Comparison of ENCODE assay signal across 9 cellular contexts in the genomic region with DNA sequence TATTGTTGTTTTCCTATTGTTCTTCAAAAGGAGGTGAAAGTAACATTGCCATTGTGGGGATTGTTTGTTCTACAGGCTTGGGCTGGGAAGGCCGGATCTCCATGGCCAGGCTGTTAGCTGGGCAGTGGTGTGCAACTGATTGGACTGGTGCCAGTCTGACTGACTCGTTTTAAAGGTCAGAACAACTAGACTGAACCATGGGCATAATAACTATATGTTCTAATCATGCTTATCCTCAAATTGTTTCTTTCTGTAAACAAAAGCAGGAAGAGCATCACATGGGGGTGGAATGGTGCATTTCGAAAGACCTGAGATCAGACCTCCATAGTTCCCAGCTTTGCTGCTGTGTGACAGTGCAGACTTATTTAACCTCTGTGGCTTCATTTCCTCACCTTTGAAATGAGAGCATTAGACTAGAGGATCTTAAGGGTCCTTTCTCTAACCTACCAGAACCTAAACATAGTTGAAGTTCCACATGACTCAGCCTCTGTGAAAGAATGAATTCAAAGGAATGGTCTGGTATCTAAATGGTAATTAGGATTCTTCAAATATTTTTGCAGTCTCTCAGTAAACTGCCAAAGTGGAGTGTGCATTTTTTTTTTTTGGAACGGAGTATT.
DNase-seq lines count a peak whose midpoint lies in the region; ATAC-seq, FAIRE-seq and TF ChIP-seq lines count a peak whose summit lies in the region.
"Had no signal": no experiment of that assay in that cellular context is flagged by ENCODE, and none has a peak within 500 bp of the region (broad histone marks: within the 10 kb centered on the region; RNA-seq: fewer than 3 reads in every experiment).

No MANE protein-coding gene starts in this region.

- H3K9me3 ChIP-seq in K562 (replicated peaks; ENCODE audit: control insufficient read depth, insufficient read depth, low read depth, low read length) = no peaks in the 10 kb centered on the region
- H3K9me3 ChIP-seq in liver (ENCODE audit: control insufficient read depth in 4 of 4, low read length in 3 of 4) = no peaks in the 10 kb centered on the region

- H3K4me3 ChIP-seq in K562 (no peak overlapping the region), liver (ENCODE audit: low read depth in 1 of 3, low read length in 3 of 3) (no peak overlapping the region)

- no peak overlapping the region for H3K4me2 ChIP-seq in K562 (ENCODE audit: insufficient read depth, low read length)

- H4K20me1 ChIP-seq in K562 (replicated peaks; ENCODE audit: control insufficient read depth, insufficient read depth, low read length) = no peaks in the 10 kb centered on the region

- WGBS in K562 (ENCODE audit: insufficient coverage, low coverage, missing lambda C conversion rate) = 56% methylated on average over 4 of the region's 4 CpGs
- 48% methylated on average over 4 of the region's 4 CpGs for WGBS in liver

- POLR2A ChIA-PET in K562 (lab: Yijun Ruan, JAX) = no interaction called here

- in situ Hi-C loops in K562 (cut with MboI) = no loop called here

- BruUV-seq in K562 (replicated peaks; lab: Mats Ljungman, UMichigan) = no TSS peak

- no peaks in the 10 kb centered on the region for H3K79me2 ChIP-seq in K562 (ENCODE audit: control insufficient read depth, insufficient read depth, low read length)

- intact Hi-C loops in K562 (cut with micrococcal nuclease) = no loop called here

- TF ChIP-seq POLR2A in K562 (conservative IDR thresholded peaks at IDR 0.05) = no peak

- DNase-seq in AG08396 (ENCODE audit: low spot score) (peak; percentile 40), HT-29 (ENCODE audit: low spot score) (peak; percentile 70), K562 (ENCODE audit: extremely low read depth in 1 of 4, low spot score in 3 of 4) (peak in 1 of 4 experiments; percentile 21), frontal cortex (ENCODE audit: low spot score in 2 of 2) (no peak)
- DNase-seq: NCI-H2171 treated with DMSO at 0.1 percent for 48 hours had no signal

- ATAC-seq in K562 (peak; percentile 22; the same call in 1 of the 3 replicates), HG03159 (IDR thresholded peaks at IDR 0.05; ENCODE audit: unreplicated experiment) (no peak), HG03439 (IDR thresholded peaks at IDR 0.05; ENCODE audit: unreplicated experiment) (no peak), GM19395 (IDR thresholded peaks at IDR 0.05; ENCODE audit: unreplicated experiment) (no peak)

- TF ChIP-seq RAD21 in K562 (CRISPR knock-in tag; conservative IDR thresholded peaks at IDR 0.05 in 1 of 2, IDR thresholded peaks at IDR 0.05 in 1 of 2) (no peak), liver (IDR thresholded peaks at IDR 0.05) (peak in 1 of 2 donors; percentile 44)

- no peak overlapping the region for H3K9ac ChIP-seq in K562 (ENCODE audit: insufficient read depth in 1 of 2, low read depth in 2 of 2, low read length in 2 of 2)
- H3K9ac ChIP-seq in liver (ENCODE audit: low read depth in 1 of 2, low read length in 2 of 2) = no peak overlapping the region

- H3K27ac ChIP-seq in K562 (ENCODE audit: extremely low read depth, low read depth, low read length) = no peak overlapping the region
- H3K27ac ChIP-seq in liver (ENCODE audit: low read depth in 1 of 2, low read length in 2 of 2) = no peak overlapping the region

- no peaks in the 10 kb centered on the region for H3K9me1 ChIP-seq in K562 (ENCODE audit: control insufficient read depth, insufficient read depth, low read length)

- H2AFZ ChIP-seq in K562 (ENCODE audit: low read depth, low read length) = peak overlapping the region; percentile 12

- H3K36me3 ChIP-seq in K562 (ENCODE audit: control insufficient read depth, insufficient read depth, low read length) (no peaks in the 10 kb centered on the region), liver (ENCODE audit: control insufficient read depth in 4 of 4, insufficient read depth in 3 of 4, low read depth in 1 of 4, low read length in 3 of 4) (no peaks in the 10 kb centered on the region)

- FAIRE-seq in K562 (lab: Jason Lieb, UNC) (no peak), frontal cortex (lab: Jason Lieb, UNC) (no peak)

- TF ChIP-seq CTCF in K562 (IDR thresholded peaks at IDR 0.05 in 2 of 3, conservative IDR thresholded peaks at IDR 0.05 in 1 of 3; ENCODE audit: insufficient read depth in 2 of 3, low read depth in 1 of 3, low read length in 3 of 3) (no peak), liver (IDR thresholded peaks at IDR 0.05; ENCODE audit: low read depth, low read length, missing input control) (no peak)

- no peak for TF ChIP-seq EP300 in K562 (IDR thresholded peaks at IDR 0.05; ENCODE audit: low read length)

- CTCF ChIA-PET in K562 (lab: Yijun Ruan, JAX; ENCODE audit: low intra/inter-chr PET ratio) = no interaction called here

- H3K4me1 ChIP-seq in K562 (replicated peaks in 1 of 2; ENCODE audit: control insufficient read depth in 2 of 2, insufficient read depth in 2 of 2, low read length in 2 of 2) (peaks cover 11 to 42% of the 10 kb centered on the region in 2 experiments; a peak in 4 of 5 replicates), liver (ENCODE audit: control insufficient read depth in 4 of 4, insufficient read depth in 4 of 4, low read length in 3 of 4) (peaks cover 0 to 23% (median 13%) of the 10 kb centered on the region in 4 donors)

- H3K27me3 ChIP-seq in K562 (ENCODE audit: control insufficient read depth in 2 of 2, insufficient read depth in 2 of 2, low read length in 2 of 2) (no peaks in the 10 kb centered on the region), liver (ENCODE audit: control insufficient read depth in 4 of 4, insufficient read depth in 4 of 4, low read length in 3 of 4) (no peaks in the 10 kb centered on the region)

TF ChIP-seq in K562, 482 proteins besides CTCF, POLR2A, EP300 and RAD21:
- peak; percentile 45 for TF ChIP-seq CEBPB (tag; IDR thresholded peaks at IDR 0.05)
- peak; percentile 55 for TF ChIP-seq NFIC (IDR thresholded peaks at IDR 0.05)
- no peak for TF ChIP-seq SIN3B (IDR thresholded peaks at IDR 0.05; ENCODE audit: low read depth)

TF ChIP-seq in liver, 16 proteins besides CTCF, POLR2A, EP300 and RAD21:
- TF ChIP-seq, protein P1, sequence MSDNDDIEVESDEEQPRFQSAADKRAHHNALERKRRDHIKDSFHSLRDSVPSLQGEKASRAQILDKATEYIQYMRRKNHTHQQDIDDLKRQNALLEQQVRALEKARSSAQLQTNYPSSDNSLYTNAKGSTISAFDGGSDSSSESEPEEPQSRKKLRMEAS (IDR thresholded peaks at IDR 0.05) = no peak
- TF ChIP-seq YY1 (IDR thresholded peaks at IDR 0.05) = peak; percentile 51
- no peak for TF ChIP-seq EGR1 (IDR thresholded peaks at IDR 0.05; ENCODE audit: low read depth in 2 of 2)
- peak; percentile 31 to 54 for TF ChIP-seq RXRA (IDR thresholded peaks at IDR 0.05)
- TF ChIP-seq, protein P2, sequence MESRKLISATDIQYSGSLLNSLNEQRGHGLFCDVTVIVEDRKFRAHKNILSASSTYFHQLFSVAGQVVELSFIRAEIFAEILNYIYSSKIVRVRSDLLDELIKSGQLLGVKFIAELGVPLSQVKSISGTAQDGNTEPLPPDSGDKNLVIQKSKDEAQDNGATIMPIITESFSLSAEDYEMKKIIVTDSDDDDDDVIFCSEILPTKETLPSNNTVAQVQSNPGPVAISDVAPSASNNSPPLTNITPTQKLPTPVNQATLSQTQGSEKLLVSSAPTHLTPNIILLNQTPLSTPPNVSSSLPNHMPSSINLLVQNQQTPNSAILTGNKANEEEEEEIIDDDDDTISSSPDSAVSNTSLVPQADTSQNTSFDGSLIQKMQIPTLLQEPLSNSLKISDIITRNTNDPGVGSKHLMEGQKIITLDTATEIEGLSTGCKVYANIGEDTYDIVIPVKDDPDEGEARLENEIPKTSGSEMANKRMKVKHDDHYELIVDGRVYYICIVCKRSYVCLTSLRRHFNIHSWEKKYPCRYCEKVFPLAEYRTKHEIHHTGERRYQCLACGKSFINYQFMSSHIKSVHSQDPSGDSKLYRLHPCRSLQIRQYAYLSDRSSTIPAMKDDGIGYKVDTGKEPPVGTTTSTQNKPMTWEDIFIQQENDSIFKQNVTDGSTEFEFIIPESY (IDR thresholded peaks at IDR 0.05) = no peak
- peak; percentile 14 for TF ChIP-seq NR2F2 (IDR thresholded peaks at IDR 0.05)
- no peak for TF ChIP-seq JUND (IDR thresholded peaks at IDR 0.05)
- TF ChIP-seq, protein P3, sequence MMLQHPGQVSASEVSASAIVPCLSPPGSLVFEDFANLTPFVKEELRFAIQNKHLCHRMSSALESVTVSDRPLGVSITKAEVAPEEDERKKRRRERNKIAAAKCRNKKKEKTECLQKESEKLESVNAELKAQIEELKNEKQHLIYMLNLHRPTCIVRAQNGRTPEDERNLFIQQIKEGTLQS (IDR thresholded peaks at IDR 0.05) = no peak
- no peak for TF ChIP-seq GABPA (IDR thresholded peaks at IDR 0.05 in 1 of 2, conservative IDR thresholded peaks at IDR 0.05 in 1 of 2)
- no peak for TF ChIP-seq FOXA1 (IDR thresholded peaks at IDR 0.05)
- TF ChIP-seq HNF4A (conservative IDR thresholded peaks at IDR 0.05) = peak; percentile 36 to 42
- no peak for TF ChIP-seq SP1 (IDR thresholded peaks at IDR 0.05)
- no peak for TF ChIP-seq TAF1 (conservative IDR thresholded peaks at IDR 0.05)
- TF ChIP-seq, protein P4, sequence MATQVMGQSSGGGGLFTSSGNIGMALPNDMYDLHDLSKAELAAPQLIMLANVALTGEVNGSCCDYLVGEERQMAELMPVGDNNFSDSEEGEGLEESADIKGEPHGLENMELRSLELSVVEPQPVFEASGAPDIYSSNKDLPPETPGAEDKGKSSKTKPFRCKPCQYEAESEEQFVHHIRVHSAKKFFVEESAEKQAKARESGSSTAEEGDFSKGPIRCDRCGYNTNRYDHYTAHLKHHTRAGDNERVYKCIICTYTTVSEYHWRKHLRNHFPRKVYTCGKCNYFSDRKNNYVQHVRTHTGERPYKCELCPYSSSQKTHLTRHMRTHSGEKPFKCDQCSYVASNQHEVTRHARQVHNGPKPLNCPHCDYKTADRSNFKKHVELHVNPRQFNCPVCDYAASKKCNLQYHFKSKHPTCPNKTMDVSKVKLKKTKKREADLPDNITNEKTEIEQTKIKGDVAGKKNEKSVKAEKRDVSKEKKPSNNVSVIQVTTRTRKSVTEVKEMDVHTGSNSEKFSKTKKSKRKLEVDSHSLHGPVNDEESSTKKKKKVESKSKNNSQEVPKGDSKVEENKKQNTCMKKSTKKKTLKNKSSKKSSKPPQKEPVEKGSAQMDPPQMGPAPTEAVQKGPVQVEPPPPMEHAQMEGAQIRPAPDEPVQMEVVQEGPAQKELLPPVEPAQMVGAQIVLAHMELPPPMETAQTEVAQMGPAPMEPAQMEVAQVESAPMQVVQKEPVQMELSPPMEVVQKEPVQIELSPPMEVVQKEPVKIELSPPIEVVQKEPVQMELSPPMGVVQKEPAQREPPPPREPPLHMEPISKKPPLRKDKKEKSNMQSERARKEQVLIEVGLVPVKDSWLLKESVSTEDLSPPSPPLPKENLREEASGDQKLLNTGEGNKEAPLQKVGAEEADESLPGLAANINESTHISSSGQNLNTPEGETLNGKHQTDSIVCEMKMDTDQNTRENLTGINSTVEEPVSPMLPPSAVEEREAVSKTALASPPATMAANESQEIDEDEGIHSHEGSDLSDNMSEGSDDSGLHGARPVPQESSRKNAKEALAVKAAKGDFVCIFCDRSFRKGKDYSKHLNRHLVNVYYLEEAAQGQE (IDR thresholded peaks at IDR 0.05) = no peak
- no peak for TF ChIP-seq FOXA2 (IDR thresholded peaks at IDR 0.05)
- no peak for TF ChIP-seq HNF4G (IDR thresholded peaks at IDR 0.05)
TF ChIP-seq in liver: peak in this region for 4.

Comparison
In these comparisons a context has a peak if more than half of its experiments do, and no peak if none do; other contexts are left out.
1. DNase-seq: peak in AG08396 (single experiment) and HT-29 (single experiment); none in frontal cortex (0 of 2).